8 cellular contexts compared by ENCODE assay signal in the genomic region with DNA sequence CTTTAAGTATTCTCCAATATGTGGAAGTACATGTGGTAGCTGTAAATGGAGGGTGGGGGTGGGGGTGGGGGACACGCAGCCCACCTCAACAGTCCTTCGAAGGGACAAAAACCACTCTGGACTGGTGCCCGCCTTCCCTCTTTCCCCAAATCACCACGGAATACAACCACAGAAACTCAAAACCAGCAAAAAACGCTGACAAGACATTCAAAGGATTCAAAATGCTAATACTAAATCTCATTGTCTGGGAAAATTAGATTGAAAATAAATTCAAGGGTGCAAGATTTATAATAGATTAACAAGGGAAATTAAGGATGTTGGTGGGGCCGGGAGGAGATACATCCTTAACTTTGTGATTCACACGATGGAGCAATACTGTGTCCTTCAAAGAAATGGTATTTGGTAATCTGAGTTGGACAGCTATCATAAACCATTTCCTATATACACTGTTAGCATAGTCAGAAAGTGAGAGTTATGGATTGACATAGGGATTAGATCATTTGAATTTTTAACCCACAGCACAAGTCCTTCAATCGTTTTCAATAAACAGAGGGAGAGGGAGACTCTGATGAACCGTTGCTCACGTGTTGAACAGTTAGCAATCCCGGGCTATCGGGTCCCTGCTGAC. TPM values are rescaled to one million over a fixed set of nuclear protein-coding genes. Genes with fewer than 3 reads are reported as not detected.
A peak's percentile ranks its signal among the peaks of the same experiment; 100 is the strongest.
DNase-seq lines count a peak whose midpoint lies in the region; ATAC-seq, FAIRE-seq and TF ChIP-seq lines count a peak whose summit lies in the region.

No MANE protein-coding gene starts in this region.

- intact Hi-C loops in OCI-LY7 (cut with micrococcal nuclease; ENCODE audit: unreplicated experiment): no loop called here

- H3K27ac ChIP-seq in OCI-LY7 (ENCODE audit: low read depth, low read length, poor library complexity, severe bottlenecking) (no peak overlapping the region), esophagus (ENCODE audit: low read depth in 2 of 2, low read length in 1 of 2) (peak overlapping the region in 1 of 2 donors; percentile 55)

- peak overlapping the region; percentile 94; the same call in 1 of the 2 replicates for H2AFZ ChIP-seq in OCI-LY7 (ENCODE audit: low read length)

- no peaks in the 10 kb centered on the region for H3K36me3 Mint-ChIP-seq in progenitor cell of endocrine pancreas (ENCODE audit: insufficient read depth)

- H3K27ac Mint-ChIP-seq in progenitor cell of endocrine pancreas: no peak overlapping the region

- no TSS peak for BruUV-seq in OCI-LY7 (replicated peaks; lab: Mats Ljungman, UMichigan)

- H3K4me1 Mint-ChIP-seq in progenitor cell of endocrine pancreas (ENCODE audit: low read depth): peaks cover 14% of the 10 kb centered on the region

- peak overlapping the region; percentile 81 for H3K4me2 ChIP-seq in OCI-LY7 (ENCODE audit: low read length)

- no peaks in the 10 kb centered on the region for H3K27me3 Mint-ChIP-seq in progenitor cell of endocrine pancreas

- H3K27me3 ChIP-seq in esophagus (ENCODE audit: control insufficient read depth in 1 of 2, insufficient read depth in 2 of 2, low read length in 2 of 2): no peaks in the 10 kb centered on the region

- H3K36me3 ChIP-seq in OCI-LY7 (ENCODE audit: insufficient read depth, low read length): no peaks in the 10 kb centered on the region
- no peaks in the 10 kb centered on the region for H3K36me3 ChIP-seq in esophagus (ENCODE audit: control insufficient read depth in 2 of 2, insufficient read depth in 2 of 2, low read length in 1 of 2)

- DNase-seq in GM03348 (ENCODE audit: low spot score) (peak; percentile 23), OCI-LY7 (ENCODE audit: low spot score) (no peak), progenitor cell of endocrine pancreas (ENCODE audit: low spot score, unreplicated experiment) (no peak), GM19239 (ENCODE audit: insufficient read length, low spot score) (no peak), HEK293T (ENCODE audit: extremely low spot score) (no peak)

- H3K4me3 ChIP-seq in OCI-LY7 (ENCODE audit: low read depth, low read length, poor library complexity, severe bottlenecking): peak overlapping the region; percentile 97
- peak overlapping the region; percentile 29 to 97 for H3K4me3 ChIP-seq in esophagus (ENCODE audit: low read depth in 1 of 2, low read length in 2 of 2)

- TF ChIP-seq CTCF in OCI-LY7 (conservative IDR thresholded peaks at IDR 0.05; ENCODE audit: low read length) (no peak), progenitor cell of endocrine pancreas (IDR thresholded peaks at IDR 0.05; ENCODE audit: unreplicated experiment) (no peak)

- peaks cover 23% of the 10 kb centered on the region; the same call in 1 of the 2 replicates for H3K79me2 ChIP-seq in OCI-LY7 (ENCODE audit: insufficient read depth, low read depth, low read length)

- ATAC-seq in HG02571 (IDR thresholded peaks at IDR 0.05; ENCODE audit: unreplicated experiment): no peak
- no peak for ATAC-seq in GM19397 (IDR thresholded peaks at IDR 0.05; ENCODE audit: unreplicated experiment)

- CTCF ChIA-PET in OCI-LY7 (lab: Charles Lee; ENCODE audit: unreplicated experiment): interaction anchor here (0.5 to 0.6 kb wide), 2 partner anchors 128 to 219 kb away, joined by 3 read pairs; no protein-coding TSS in a partner anchor
- CTCF ChIA-PET in HEK293T (lab: Yijun Ruan, JAX): no interaction called here

- peaks cover 5% of the 10 kb centered on the region; the same call in 1 of the 2 replicates for H4K20me1 ChIP-seq in OCI-LY7 (ENCODE audit: insufficient read depth, low read length)

- POLR2A ChIA-PET in OCI-LY7 (lab: Charles Lee): interaction anchor here (0.6 to 1.2 kb wide), 6 partner anchors 9 to 270 kb away, joined by 3 to 4 read pairs (median 3); partner anchors contain the start of gene MTCH1
- POLR2A ChIA-PET in HEK293T (lab: Yijun Ruan, JAX): interaction anchor here (0.6 to 1.7 kb wide), 11 partner anchors 9 to 63 kb away, joined by 3 to 14 read pairs (median 4); no protein-coding TSS in a partner anchor

- H3K9me2 ChIP-seq in OCI-LY7 (ENCODE audit: insufficient read depth, low read length): no peaks in the 10 kb centered on the region

- H3K9me3 ChIP-seq in OCI-LY7 (ENCODE audit: low read length) (no peaks in the 10 kb centered on the region), esophagus (ENCODE audit: control insufficient read depth in 2 of 2, insufficient read depth in 1 of 2, low read depth in 1 of 2, low read length in 1 of 2) (no peaks in the 10 kb centered on the region)

- no peaks in the 10 kb centered on the region for H3K9me3 Mint-ChIP-seq in progenitor cell of endocrine pancreas (ENCODE audit: low read depth)

- FAIRE-seq in GM19239 (lab: Jason Lieb, UNC): no peak

- WGBS in esophagus, 2 donors: 49 to 50% methylated on average over 12 of the region's 12 CpGs

- H3K4me3 Mint-ChIP-seq in progenitor cell of endocrine pancreas (ENCODE audit: low read depth): peak overlapping the region; percentile 98

- H3K4me1 ChIP-seq in OCI-LY7 (ENCODE audit: insufficient read depth, low read length, poor library complexity, severe bottlenecking) (peaks cover 27% of the 10 kb centered on the region), esophagus (ENCODE audit: control insufficient read depth in 2 of 2, insufficient read depth in 2 of 2, low read length in 1 of 2) (no peaks in the 10 kb centered on the region)

TF ChIP-seq in HEK293T, 16 proteins besides CTCF, POLR2A, EP300 and RAD21:
- TF ChIP-seq FOXM1 (IDR thresholded peaks at IDR 0.05; ENCODE audit: borderline replicate concordance) (no peak), FOXA1 (IDR thresholded peaks at IDR 0.05) (no peak), BHLHE40 (IDR thresholded peaks at IDR 0.05; ENCODE audit: borderline replicate concordance) (no peak), NFRKB (IDR thresholded peaks at IDR 0.05) (no peak), CTBP1 (IDR thresholded peaks at IDR 0.05; ENCODE audit: borderline replicate concordance) (no peak), L3MBTL2 (conservative IDR thresholded peaks at IDR 0.05) (no peak), ZNF384 (IDR thresholded peaks at IDR 0.05) (no peak), SUZ12 (IDR thresholded peaks at IDR 0.05) (no peak), ELF4 (IDR thresholded peaks at IDR 0.05) (no peak), SP1 (IDR thresholded peaks at IDR 0.05) (no peak), LEF1 (IDR thresholded peaks at IDR 0.05; ENCODE audit: borderline replicate concordance) (no peak)
- TF ChIP-seq, protein P1, sequence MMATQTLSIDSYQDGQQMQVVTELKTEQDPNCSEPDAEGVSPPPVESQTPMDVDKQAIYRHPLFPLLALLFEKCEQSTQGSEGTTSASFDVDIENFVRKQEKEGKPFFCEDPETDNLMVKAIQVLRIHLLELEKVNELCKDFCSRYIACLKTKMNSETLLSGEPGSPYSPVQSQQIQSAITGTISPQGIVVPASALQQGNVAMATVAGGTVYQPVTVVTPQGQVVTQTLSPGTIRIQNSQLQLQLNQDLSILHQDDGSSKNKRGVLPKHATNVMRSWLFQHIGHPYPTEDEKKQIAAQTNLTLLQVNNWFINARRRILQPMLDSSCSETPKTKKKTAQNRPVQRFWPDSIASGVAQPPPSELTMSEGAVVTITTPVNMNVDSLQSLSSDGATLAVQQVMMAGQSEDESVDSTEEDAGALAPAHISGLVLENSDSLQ (IDR thresholded peaks at IDR 0.05): no peak

RNA-seq across cellular contexts. Expression of gene TBC1D22B, which starts 0.8 kb away (rescaled TPM):
- total RNA-seq in OCI-LY7 (2014; rRNA removed; shearing (Covaris generic)): 8.0 and 8.7 TPM in 2 replicates
- total RNA-seq in OCI-LY7 (2022) (12.3 and 13.4 TPM in 2 replicates), progenitor cell of endocrine pancreas (14.6 and 17.1 TPM in 2 replicates)
- 1 to 10 TPM; 6.9 to 9.1 TPM for polyA plus RNA-seq in esophagus

RNA-seq across cellular contexts. Expression of gene TMEM217, which starts 1.1 kb away (rescaled TPM):
- not detected in 2 replicates for total RNA-seq in OCI-LY7 (2014; rRNA removed; shearing (Covaris generic))
- total RNA-seq in OCI-LY7 (2022) (0.34 TPM in 1 of 2 replicates, not detected in the other), progenitor cell of endocrine pancreas (1.4 and 2.5 TPM in 2 replicates)
- polyA plus RNA-seq in esophagus: 1 to 10 TPM; 2.6 to 5.4 TPM
